20 cellular contexts compared by ENCODE assay signal in genomic region chr1:17190526-17190995, GRCh38. TPM values are rescaled to one million over a fixed set of nuclear protein-coding genes. Genes with fewer than 3 reads are reported as not detected.
A peak's percentile ranks its signal among the peaks of the same experiment; 100 is the strongest.
DNase-seq lines count a peak whose midpoint lies in the region; ATAC-seq and TF ChIP-seq lines count a peak whose summit lies in the region.
"Had no signal": no experiment of that assay in that cellular context is flagged by ENCODE, and none has a peak within 500 bp of the region (broad histone marks: within the 10 kb centered on the region; RNA-seq: fewer than 3 reads in every experiment).

No MANE protein-coding gene starts in this region.

- BruUV-seq in HCT116 (replicated peaks; lab: Mats Ljungman, UMichigan) = no TSS peak

- ATAC-seq in HCT116 = peak; percentile 33; the same call in 1 of the 2 replicates
- ATAC-seq in HG02938 (IDR thresholded peaks at IDR 0.05; ENCODE audit: unreplicated experiment) = no peak
- no peak for ATAC-seq in stimulated activated naive CD8-positive, alpha-beta T cell treated with anti-CD3 and anti-CD28 coated beads, Interleukin-15, Interleukin-2, amounts not matched to agents 100 U/mL and 50 U/mL, for 24 hours
- ATAC-seq: activated CD8-positive, alpha-beta T cell treated with anti-CD3 and anti-CD28 coated beads, Interleukin-2, amount 10 ng/mL, durations not matched to agents 7 days and 5 days; stimulated activated naive CD8-positive, alpha-beta T cell treated with anti-CD3 and anti-CD28 coated beads, Interleukin-15, amount 100 ng/mL, for 72 hours had no signal

- DNase-seq in HCT116 (ENCODE audit: low read depth, low spot score) (no peak), SW480 (ENCODE audit: low spot score) (peak; percentile 54), fibroblast of lung (ENCODE audit: low read depth in 2 of 2) (no peak), hepatic stellate cell (ENCODE audit: low spot score) (no peak), KG1 (lab: John Stamatoyannopoulos, UW) (no peak)
- DNase-seq in stimulated activated naive CD8-positive, alpha-beta T cell treated with anti-CD3 and anti-CD28 coated beads, Interleukin-15, Interleukin-2, amounts not matched to agents 100 U/mL and 50 U/mL, for 24 hours = no peak
- DNase-seq: activated B cell treated with CpG ODN at 0.5 μM for 24 hours; activated CD8-positive, alpha-beta T cell treated with anti-CD3 and anti-CD28 coated beads, Interleukin-2, amount 10 ng/mL, durations not matched to agents 7 days and 5 days; effector memory CD4-positive, alpha-beta T cell; NCI-H1417; NCI-H526; SIG-M5; stimulated activated naive CD8-positive, alpha-beta T cell treated with anti-CD3 and anti-CD28 coated beads, Interleukin-15, amount 100 ng/mL, for 72 hours had no signal

- no peaks in the 10 kb centered on the region for H4K20me1 ChIP-seq in HCT116 (ENCODE audit: insufficient read depth)
- no peaks in the 10 kb centered on the region for H4K20me1 ChIP-seq in fibroblast of lung (ENCODE audit: control insufficient read depth, extremely low read depth, insufficient read depth, low read length)

- H3K27me3 ChIP-seq in HCT116 (ENCODE audit: insufficient read depth, low read length) (no peaks in the 10 kb centered on the region), fibroblast of lung (ENCODE audit: control insufficient read depth, insufficient read depth, low read length) (no peaks in the 10 kb centered on the region), skeletal muscle satellite cell (ENCODE audit: control insufficient read depth, insufficient read depth, low read length) (no peaks in the 10 kb centered on the region)
- H3K27me3 ChIP-seq: hepatocyte, neural progenitor cell had no signal

- no peak overlapping the region; a peak in 1 of 4 replicates for H3K4me3 ChIP-seq in HCT116 (replicated peaks in 1 of 2; ENCODE audit: low read depth in 1 of 2, low read length in 2 of 2)
- no peak overlapping the region for H3K4me3 ChIP-seq in fibroblast of lung (replicated peaks in 1 of 4; ENCODE audit: control extremely low read depth in 1 of 4, insufficient read depth in 1 of 4, low read depth in 3 of 4, low read length in 4 of 4)
- no peak overlapping the region for H3K4me3 ChIP-seq in skeletal muscle satellite cell (ENCODE audit: low read length)
- H3K4me3 ChIP-seq: hepatocyte, neural progenitor cell had no signal

- H2AFZ ChIP-seq in HCT116 (ENCODE audit: low read depth, low read length, poor library complexity, severe bottlenecking) (peak overlapping the region; percentile 63), fibroblast of lung (ENCODE audit: low read length) (no peak overlapping the region)
- H2AFZ ChIP-seq: hepatocyte had no signal

- H3K9me3 ChIP-seq in HCT116 (ENCODE audit: control insufficient read depth in 1 of 2, insufficient read depth in 1 of 2, low read depth in 1 of 2, low read length in 2 of 2) (no peaks in the 10 kb centered on the region; a peak in 1 of 4 replicates), fibroblast of lung (ENCODE audit: control insufficient read depth, insufficient read depth, low read depth, low read length) (no peaks in the 10 kb centered on the region), skeletal muscle satellite cell (replicated peaks; ENCODE audit: low read length) (peaks cover 4% of the 10 kb centered on the region)

- RAD21 ChIA-PET in HCT116 (lab: Charles Lee; ENCODE audit: low non-redundant PET in 1 of 2, low total read pairs in 2 of 2, uncharacterized antibody in 2 of 2, unreplicated experiment in 2 of 2) = no interaction called here

- no peak for TF ChIP-seq CTCF in HCT116 (IDR thresholded peaks at IDR 0.05 in 2 of 3, conservative IDR thresholded peaks at IDR 0.05 in 1 of 3; ENCODE audit: borderline replicate concordance in 1 of 3, insufficient read depth in 1 of 3, low read depth in 2 of 3, low read length in 2 of 3)
- TF ChIP-seq CTCF in fibroblast of lung (conservative IDR thresholded peaks at IDR 0.05 in 1 of 2, IDR thresholded peaks at IDR 0.05 in 1 of 2; ENCODE audit: low read depth in 1 of 2, low read length in 2 of 2) = no peak

- intact Hi-C loops in HCT116 (cut with micrococcal nuclease) = no loop called here

- peak overlapping the region; percentile 64 for H3K4me2 ChIP-seq in HCT116 (ENCODE audit: low read length)
- H3K4me2 ChIP-seq in fibroblast of lung (ENCODE audit: extremely low read depth, insufficient read depth, low read length) = no peak overlapping the region
- H3K4me2 ChIP-seq in skeletal muscle satellite cell (ENCODE audit: low read length) = peak overlapping the region; percentile 50
- H3K4me2 ChIP-seq: hepatocyte, neural progenitor cell had no signal

- H3K79me2 ChIP-seq in HCT116 (ENCODE audit: insufficient read depth, low read length) = no peaks in the 10 kb centered on the region
- H3K79me2 ChIP-seq in fibroblast of lung (ENCODE audit: control insufficient read depth, insufficient read depth, low read length) = no peaks in the 10 kb centered on the region
- H3K79me2 ChIP-seq: hepatocyte had no signal

- H3K27ac ChIP-seq in HCT116 (ENCODE audit: low read depth, low read length) = peak overlapping the region; percentile 41; the same call in 1 of the 2 replicates
- H3K27ac ChIP-seq in fibroblast of lung (ENCODE audit: insufficient read depth, low read length) = peak overlapping the region; percentile 70
- H3K27ac ChIP-seq: hepatocyte, neural progenitor cell had no signal

- peaks cover 16 to 35% of the 10 kb centered on the region in 2 experiments for H3K4me1 ChIP-seq in HCT116 (ENCODE audit: control insufficient read depth in 1 of 2, insufficient read depth in 2 of 2, low read length in 2 of 2)
- H3K4me1 ChIP-seq in fibroblast of lung (ENCODE audit: control insufficient read depth, extremely low read depth, insufficient read depth, low read length) = peaks cover 10% of the 10 kb centered on the region
- H3K4me1 ChIP-seq in skeletal muscle satellite cell (ENCODE audit: control insufficient read depth, insufficient read depth, low read length) = peaks cover 51% of the 10 kb centered on the region

- CTCF ChIA-PET in HCT116 (lab: Charles Lee) = no interaction called here

- TF ChIP-seq RAD21 in HCT116 (IDR thresholded peaks at IDR 0.05; ENCODE audit: low read depth) = no peak

- TF ChIP-seq POLR2A in HCT116 (IDR thresholded peaks at IDR 0.05; ENCODE audit: borderline replicate concordance, extremely low read depth, insufficient read depth, insufficient read length) = no peak

- no peaks in the 10 kb centered on the region for H3K9me2 ChIP-seq in HCT116 (ENCODE audit: insufficient read depth)

- POLR2A ChIA-PET in HCT116 (lab: Charles Lee) = interaction anchor here (1.4 kb wide), 1 partner anchor 17 kb away, joined by 6 read pairs; no protein-coding TSS in a partner anchor

- H3K9ac ChIP-seq in HCT116 (ENCODE audit: low read length) (peak overlapping the region; percentile 32), fibroblast of lung (ENCODE audit: insufficient read depth, low read length) (no peak overlapping the region), skeletal muscle satellite cell (ENCODE audit: low read depth, low read length) (peak overlapping the region; percentile 79)
- H3K9ac ChIP-seq: neural progenitor cell had no signal

- no peaks in the 10 kb centered on the region for H3K36me3 ChIP-seq in HCT116 (ENCODE audit: control insufficient read depth in 1 of 2, insufficient read depth in 2 of 2, low read length in 2 of 2)
- H3K36me3 ChIP-seq in fibroblast of lung (ENCODE audit: control insufficient read depth, insufficient read depth, low read length) = no peaks in the 10 kb centered on the region
- no peaks in the 10 kb centered on the region for H3K36me3 ChIP-seq in skeletal muscle satellite cell (ENCODE audit: insufficient read depth, low read length)
- H3K36me3 ChIP-seq: neural progenitor cell had no signal

TF ChIP-seq in HCT116, 20 proteins besides CTCF, POLR2A, EP300 and RAD21 (continues in another document):
- TF ChIP-seq ELF1 (IDR thresholded peaks at IDR 0.05; ENCODE audit: borderline replicate concordance, low read depth) (no peak), JUND (IDR thresholded peaks at IDR 0.05) (no peak), ZFX (IDR thresholded peaks at IDR 0.05) (no peak), SIN3A (IDR thresholded peaks at IDR 0.05; ENCODE audit: low read depth) (no peak), MAX (IDR thresholded peaks at IDR 0.05) (no peak), EZH2 (IDR thresholded peaks at IDR 0.05) (no peak), EGR1 (IDR thresholded peaks at IDR 0.05; ENCODE audit: low read depth) (no peak), ZNF274 (IDR thresholded peaks at IDR 0.05; ENCODE audit: low read depth, low read length) (no peak), ZBTB33 (IDR thresholded peaks at IDR 0.05; ENCODE audit: extremely low read depth, insufficient replicate concordance, low read length) (no peak), YY1 (IDR thresholded peaks at IDR 0.05; ENCODE audit: extremely low read depth, insufficient replicate concordance, low read depth, low read length) (no peak)

RNA-seq across cellular contexts. Expression of gene PADI1, which starts 14.4 kb away (rescaled TPM):
- total RNA-seq in HCT116 (2021; ENCODE audit: unreplicated experiment) (0.37 TPM), fibroblast of lung (not detected in 2 replicates)
- polyA plus RNA-seq in HCT116 (2012) = 0.05 and 0.08 TPM in 2 replicates
- not detected in 2 replicates for polyA plus RNA-seq in fibroblast of lung
- not detected in 2 replicates for polyA plus RNA-seq in fibroblast of lung (2012)
- polyA minus RNA-seq in fibroblast of lung (ENCODE audit: low replicate concordance) = not detected in 2 replicates
- total RNA-seq in skeletal muscle satellite cell (2012; rRNA removed) = not detected in 2 replicates
- total RNA-seq: activated B cell treated with CpG ODN at 0.5 μM for 24 hours; activated CD8-positive, alpha-beta T cell treated with anti-CD3 and anti-CD28 coated beads, Interleukin-2, amount 10 ng/mL, durations not matched to agents 7 days and 5 days; activated T-helper 1 cell treated with anti-CD3 and anti-CD28 coated beads, Interleukin-12 subunit alpha, Interleukin-12 subunit beta, Interleukin-2, Interleukin-4 antibody, amounts not matched to agents 30 ng/mL and 10 ng/mL and 1 ng/mL, durations not matched to agents 14 hours and 24 hours and 36 hours; G401; hepatocyte; mesothelial cell of epicardium had no signal
- polyA plus RNA-seq: hepatocyte had no signal

RNA-seq across cellular contexts. Expression of gene PADI3, which starts 58.3 kb away (rescaled TPM):
- total RNA-seq in HCT116 (2021; ENCODE audit: unreplicated experiment) (0.93 TPM), fibroblast of lung (not detected in 2 replicates)
- polyA plus RNA-seq in HCT116 (2012) = 0.52 and 1.3 TPM in 2 replicates
- not detected in 2 replicates for polyA plus RNA-seq in fibroblast of lung
- not detected in 2 replicates for polyA plus RNA-seq in fibroblast of lung (2012)
- not detected in 2 replicates for polyA minus RNA-seq in fibroblast of lung (ENCODE audit: low replicate concordance)
- total RNA-seq in skeletal muscle satellite cell (2012; rRNA removed) = not detected in 2 replicates
- total RNA-seq: activated B cell treated with CpG ODN at 0.5 μM for 24 hours; activated CD8-positive, alpha-beta T cell treated with anti-CD3 and anti-CD28 coated beads, Interleukin-2, amount 10 ng/mL, durations not matched to agents 7 days and 5 days; activated T-helper 1 cell treated with anti-CD3 and anti-CD28 coated beads, Interleukin-12 subunit alpha, Interleukin-12 subunit beta, Interleukin-2, Interleukin-4 antibody, amounts not matched to agents 30 ng/mL and 10 ng/mL and 1 ng/mL, durations not matched to agents 14 hours and 24 hours and 36 hours; hepatocyte; mesothelial cell of epicardium had no signal
- polyA plus RNA-seq: hepatocyte had no signal
